In the genomic region with DNA sequence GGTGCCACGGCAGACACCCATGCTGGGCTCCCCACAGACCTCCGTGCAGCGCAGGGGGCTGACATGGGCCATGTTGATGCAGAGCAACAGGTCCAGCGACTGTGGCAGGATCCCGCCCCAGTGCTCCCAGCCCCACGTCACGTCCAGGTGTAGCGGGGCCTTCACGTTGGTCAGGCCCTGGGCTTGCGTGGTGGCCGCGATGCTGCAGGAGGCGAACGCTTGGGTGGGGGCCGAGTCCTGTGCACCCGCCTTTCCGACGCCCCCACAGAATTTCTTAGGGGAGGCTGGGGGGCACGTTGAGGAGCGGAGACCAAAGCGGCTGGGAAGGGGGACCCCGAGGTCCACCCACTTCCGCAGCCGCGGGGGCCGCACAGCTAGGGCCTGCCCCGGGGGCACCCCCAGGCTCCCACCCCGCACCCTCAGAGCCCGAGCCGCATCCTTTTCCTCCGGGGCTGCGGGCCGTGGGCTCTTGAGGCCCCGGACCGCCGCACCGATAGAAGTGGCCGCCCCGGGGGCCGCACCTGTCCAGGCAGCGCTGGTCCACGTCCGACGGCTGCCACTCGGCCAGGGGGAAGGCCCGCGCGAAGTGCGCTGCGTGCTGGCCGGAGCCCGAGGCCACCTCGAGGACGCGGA, we compare ENCODE assay signal across 8 cellular contexts. TPM values are rescaled to one million over a fixed set of nuclear protein-coding genes. Genes with fewer than 3 reads are reported as not detected.
A peak's percentile ranks its signal among the peaks of the same experiment; 100 is the strongest.
DNase-seq lines count a peak whose midpoint lies in the region; ATAC-seq, FAIRE-seq and TF ChIP-seq lines count a peak whose summit lies in the region.

No MANE protein-coding gene starts in this region.

- H3K36me3 Mint-ChIP-seq in activated naive CD4-positive, alpha-beta T cell treated with anti-CD3 and anti-CD28 coated beads, Interleukin-2, amount 50 U/mL, for 24 hours = no peaks in the 10 kb centered on the region

- no peak for DNase-seq in kidney
- DNase-seq in thoracic aorta (ENCODE audit: low spot score) = no peak
- DNase-seq in NCI-H1694 treated with DMSO at 0.1 percent for 48 hours (lab: John Stamatoyannopoulos, UW) = no peak

- H3K4me1 ChIP-seq in kidney (ENCODE audit: control insufficient read depth in 1 of 2, insufficient read depth in 1 of 2, low read depth in 1 of 2, low read length in 2 of 2) (peaks cover 0 to 26% of the 10 kb centered on the region in 2 donors), thoracic aorta (ENCODE audit: control insufficient read depth in 1 of 2, low read depth in 2 of 2) (peaks cover 11 to 32% of the 10 kb centered on the region in 2 donors)

- H3K4me1 Mint-ChIP-seq in activated naive CD4-positive, alpha-beta T cell treated with anti-CD3 and anti-CD28 coated beads, Interleukin-2, amount 50 U/mL, for 24 hours = peaks cover 8% of the 10 kb centered on the region

- FAIRE-seq in kidney (lab: Jason Lieb, UNC) = no peak

- H3K27ac Mint-ChIP-seq in activated naive CD4-positive, alpha-beta T cell treated with anti-CD3 and anti-CD28 coated beads, Interleukin-2, amount 50 U/mL, for 24 hours = no peak overlapping the region

- H3K9me3 ChIP-seq in kidney (ENCODE audit: control insufficient read depth in 1 of 2, low read length in 2 of 2) (no peaks in the 10 kb centered on the region), thoracic aorta (no peaks in the 10 kb centered on the region)

- H3K27me3 ChIP-seq in thoracic aorta (replicated peaks; ENCODE audit: insufficient read depth) = no peaks in the 10 kb centered on the region

- TF ChIP-seq CTCF in kidney (IDR thresholded peaks at IDR 0.05; ENCODE audit: borderline replicate concordance, extremely low read depth, insufficient read depth) (no peak), thoracic aorta (IDR thresholded peaks at IDR 0.05) (no peak)

- ATAC-seq in HG02884 (IDR thresholded peaks at IDR 0.05; ENCODE audit: unreplicated experiment) (peak; percentile 3), thoracic aorta (ENCODE audit: insufficient number of reproducible peaks, low FRiP score, low read depth) (peak; percentile 4), GM21526 (IDR thresholded peaks at IDR 0.05; ENCODE audit: low FRiP score, unreplicated experiment) (no peak), esophagus mucosa (no peak)

- H3K4me3 ChIP-seq in GM08714 (ENCODE audit: low read length) (peak overlapping the region; percentile 65), kidney (ENCODE audit: low read length in 2 of 2) (peak overlapping the region; percentile 86 to 88), thoracic aorta (peak overlapping the region; percentile 84)

- H3K27me3 Mint-ChIP-seq in activated naive CD4-positive, alpha-beta T cell treated with anti-CD3 and anti-CD28 coated beads, Interleukin-2, amount 50 U/mL, for 24 hours = no peaks in the 10 kb centered on the region

- H3K27ac ChIP-seq in kidney (ENCODE audit: low read depth in 2 of 2, low read length in 2 of 2) (peak overlapping the region; percentile 99), thoracic aorta (peak overlapping the region; percentile 93 to 99)

- H3K36me3 ChIP-seq in kidney (ENCODE audit: control insufficient read depth in 1 of 2, insufficient read depth in 2 of 2, low read length in 2 of 2) (no peaks in the 10 kb centered on the region), thoracic aorta (no peaks in the 10 kb centered on the region)

- intact Hi-C loops in kidney (cut with DNase I) = no loop called here

- H3K4me3 Mint-ChIP-seq in activated naive CD4-positive, alpha-beta T cell treated with anti-CD3 and anti-CD28 coated beads, Interleukin-2, amount 50 U/mL, for 24 hours = peak overlapping the region; percentile 55

- H3K9me3 Mint-ChIP-seq in activated naive CD4-positive, alpha-beta T cell treated with anti-CD3 and anti-CD28 coated beads, Interleukin-2, amount 50 U/mL, for 24 hours = no peaks in the 10 kb centered on the region

- peak overlapping the region; percentile 48 to 96 for H3K9ac ChIP-seq in kidney (ENCODE audit: low read length in 2 of 2)

RNA-seq across cellular contexts. Expression of a gene that starts 0.4 kb away (rescaled TPM):
- total RNA-seq in kidney (44.2 TPM), thoracic aorta (100 to 1,000 TPM in 1 of 2 donors, 10 to 100 TPM in 1; 83.4 to 217 TPM), esophagus mucosa (40.2 TPM)
- polyA plus RNA-seq in kidney (ENCODE audit: insufficient read depth, low read depth, low replicate concordance) = 183 TPM

RNA-seq across cellular contexts. Expression of a gene that starts 4.9 kb away (rescaled TPM):
- 0.69 TPM for total RNA-seq in kidney
- 1.8 TPM for polyA plus RNA-seq in kidney (ENCODE audit: insufficient read depth, low read depth, low replicate concordance)
- 1 to 10 TPM in 1 of 2 donors, under 1 TPM in 1; 0.92 to 1.2 TPM for total RNA-seq in thoracic aorta
- total RNA-seq in esophagus mucosa = 0.08 TPM

RNA-seq across cellular contexts. Expression of a gene that starts 5.9 kb away (rescaled TPM):
- total RNA-seq in kidney = 36.9 TPM
- 265 TPM for polyA plus RNA-seq in kidney (ENCODE audit: insufficient read depth, low read depth, low replicate concordance)
- 10 to 100 TPM; 12.2 to 42.2 TPM for total RNA-seq in thoracic aorta
- 20.3 TPM for total RNA-seq in esophagus mucosa

RNA-seq across cellular contexts. Expression of a gene that starts 13.5 kb away (rescaled TPM):
- 51.6 TPM for total RNA-seq in kidney
- polyA plus RNA-seq in kidney (ENCODE audit: insufficient read depth, low read depth, low replicate concordance) = 10.6 TPM
- 10 to 100 TPM; 22.7 to 39.4 TPM for total RNA-seq in thoracic aorta
- 17.9 TPM for total RNA-seq in esophagus mucosa

RNA-seq across cellular contexts. Expression of a gene that starts 32.2 kb away (rescaled TPM):
- 117 TPM for total RNA-seq in kidney
- 90.5 TPM for polyA plus RNA-seq in kidney (ENCODE audit: insufficient read depth, low read depth, low replicate concordance)
- 10 to 100 TPM; 62.0 to 80.4 TPM for total RNA-seq in thoracic aorta
- 58.7 TPM for total RNA-seq in esophagus mucosa

Comparison
In these comparisons a context has a peak if more than half of its experiments do, and no peak if none do; other contexts are left out.
1. ATAC-seq: peak in HG02884 (single experiment) and thoracic aorta (single experiment); none in GM21526 (single experiment) and esophagus mucosa (single experiment).
2. Peak in every context shown above with its lines, with median percentiles within 50 percentile points of each other: H3K4me3 ChIP-seq.